ENCODE assay signal across 2 cellular contexts in genomic region chrX:155406429-155406828, GRCh38.
TF ChIP-seq lines count a peak whose summit lies in the region.

No MANE protein-coding gene starts in this region.

TF ChIP-seq in HEK293, 187 proteins besides CTCF, POLR2A, EP300 and RAD21 (continued from another document):
- TF ChIP-seq ZNF513 (tag by site-specific recombination; IDR thresholded peaks at IDR 0.05) (no peak), ZNF211 (tag by site-specific recombination; IDR thresholded peaks at IDR 0.05; ENCODE audit: low read depth) (no peak), ZNF624 (tag by site-specific recombination; IDR thresholded peaks at IDR 0.05) (no peak), ZNF600 (tag by site-specific recombination; IDR thresholded peaks at IDR 0.05) (no peak), SETDB1 (IDR thresholded peaks at IDR 0.05; ENCODE audit: insufficient read length, low read length) (peak; percentile 27)

TF ChIP-seq in K562, 482 proteins besides CTCF, POLR2A, EP300 and RAD21 (continued from another document):
- TF ChIP-seq ARID3A (IDR thresholded peaks at IDR 0.05; ENCODE audit: borderline replicate concordance, low read depth, low read length) (no peak), MAZ (CRISPR knock-in tag; conservative IDR thresholded peaks at IDR 0.05 in 1 of 2, IDR thresholded peaks at IDR 0.05 in 1 of 2) (no peak), FOXA1 (IDR thresholded peaks at IDR 0.05; ENCODE audit: borderline replicate concordance) (no peak), ELF4 (CRISPR knock-in tag; IDR thresholded peaks at IDR 0.05) (no peak), SIRT6 (IDR thresholded peaks at IDR 0.05; ENCODE audit: low read depth, low read length) (no peak), ILK (tag; IDR thresholded peaks at IDR 0.05; ENCODE audit: borderline replicate concordance, low read depth) (no peak), HDAC1 (IDR thresholded peaks at IDR 0.05) (no peak), CEBPG (CRISPR knock-in tag; IDR thresholded peaks at IDR 0.05) (no peak), CEBPG (tag; conservative IDR thresholded peaks at IDR 0.05 in 1 of 2, IDR thresholded peaks at IDR 0.05 in 1 of 2) (no peak), CBFA2T3 (IDR thresholded peaks at IDR 0.05) (no peak), KAT2B (IDR thresholded peaks at IDR 0.05; ENCODE audit: low read depth, low read length) (no peak), ZNF212 (CRISPR knock-in tag; IDR thresholded peaks at IDR 0.05) (no peak), ZNF146 (CRISPR knock-in tag; IDR thresholded peaks at IDR 0.05; ENCODE audit: unreplicated experiment) (no peak), CREM (IDR thresholded peaks at IDR 0.05; ENCODE audit: low read depth) (no peak), PBX2 (CRISPR knock-in tag; IDR thresholded peaks at IDR 0.05; ENCODE audit: low read depth) (no peak), PBX2 (tag; conservative IDR thresholded peaks at IDR 0.05; ENCODE audit: low read depth) (no peak), AFF1 (IDR thresholded peaks at IDR 0.05; ENCODE audit: low read depth in 1 of 2, partially characterized antibody in 2 of 2) (peak in 1 of 2 experiments; percentile 98), ZNF280A (IDR thresholded peaks at IDR 0.05; ENCODE audit: low read depth, partially characterized antibody) (peak; percentile 75), NR4A1 (CRISPR knock-in tag; IDR thresholded peaks at IDR 0.05) (no peak), NR4A1 (tag; IDR thresholded peaks at IDR 0.05) (no peak), MTF1 (CRISPR knock-in tag; IDR thresholded peaks at IDR 0.05; ENCODE audit: borderline replicate concordance) (no peak), ZNF174 (CRISPR knock-in tag; IDR thresholded peaks at IDR 0.05) (no peak), ASH1L (IDR thresholded peaks at IDR 0.05; ENCODE audit: borderline replicate concordance, low read depth, partially characterized antibody) (no peak), CBX3 (IDR thresholded peaks at IDR 0.05; ENCODE audit: borderline replicate concordance in 1 of 2, low read length in 2 of 2) (no peak), SIN3B (IDR thresholded peaks at IDR 0.05; ENCODE audit: low read depth) (no peak), U2AF1 (optimal IDR thresholded peaks at IDR 0.05; ENCODE audit: low read depth, low read length) (no peak), ZFP91 (CRISPR knock-in tag; IDR thresholded peaks at IDR 0.05) (no peak), GABPB1 (CRISPR knock-in tag; IDR thresholded peaks at IDR 0.05) (no peak), PHTF2 (CRISPR knock-in tag; IDR thresholded peaks at IDR 0.05) (no peak), TRIM24 (IDR thresholded peaks at IDR 0.05) (peak in 1 of 2 experiments; percentile 32; a peak in 1 of 4 replicates), IRF2 (CRISPR knock-in tag; IDR thresholded peaks at IDR 0.05) (no peak), TRIM28 (IDR thresholded peaks at IDR 0.05) (0 out of 2 replicates have a peak, but pooled peaks have one; percentile 31), ZBED1 (IDR thresholded peaks at IDR 0.05) (no peak), RNF219 (CRISPR knock-in tag; IDR thresholded peaks at IDR 0.05) (no peak), THRAP3 (IDR thresholded peaks at IDR 0.05; ENCODE audit: borderline replicate concordance) (no peak)
